10 cellular contexts compared by ENCODE assay signal in the genomic region with DNA sequence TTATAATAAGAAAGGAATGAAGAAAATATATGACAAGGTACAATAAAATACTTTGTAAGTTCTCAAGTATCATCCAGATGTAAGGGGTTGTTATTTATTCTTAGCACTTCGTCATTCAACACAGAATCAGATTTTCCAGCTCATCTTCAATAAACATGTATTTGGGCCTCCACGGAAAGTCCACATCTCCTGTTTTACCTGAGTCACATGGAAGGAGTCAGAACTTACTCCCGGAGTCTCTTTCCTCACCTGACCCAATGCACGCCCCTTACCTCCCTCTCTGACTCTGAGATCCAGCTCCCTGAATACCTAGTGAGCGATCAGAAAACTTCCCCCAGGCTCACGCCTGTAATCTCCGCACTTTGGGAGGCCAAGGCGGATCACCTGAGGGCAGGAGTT. TPM values are rescaled to one million over a fixed set of nuclear protein-coding genes. Genes with fewer than 3 reads are reported as not detected.
DNase-seq lines count a peak whose midpoint lies in the region; TF ChIP-seq lines count a peak whose summit lies in the region.
"Had no signal": no experiment of that assay in that cellular context is flagged by ENCODE, and none has a peak within 500 bp of the region (broad histone marks: within the 10 kb centered on the region; RNA-seq: fewer than 3 reads in every experiment).

No MANE protein-coding gene starts in this region.

- H3K27me3 Mint-ChIP-seq in CD14-positive monocyte (ENCODE audit: low read depth in 3 of 3) = peaks cover 0 to 2% (median 0%) of the 10 kb centered on the region in 3 donors

- H3K27me3 ChIP-seq in OCI-LY1 (ENCODE audit: insufficient read depth, low read length) = no peaks in the 10 kb centered on the region
- no peaks in the 10 kb centered on the region for H3K27me3 ChIP-seq in endocrine pancreas (ENCODE audit: control insufficient read depth, insufficient read depth, low read length)
- H3K27me3 ChIP-seq in neutrophil = no peaks in the 10 kb centered on the region

- H3K27ac Mint-ChIP-seq in CD14-positive monocyte = peak overlapping the region; percentile 99 to 100 (median 99)

- H3K27ac ChIP-seq in OCI-LY1 (ENCODE audit: low read depth, low read length, poor library complexity, severe bottlenecking) (peak overlapping the region; percentile 93), neutrophil (peak overlapping the region; percentile 99)

- peaks cover 3% of the 10 kb centered on the region in 2 donors for H3K36me3 Mint-ChIP-seq in CD14-positive monocyte

- peak overlapping the region; percentile 79 for H3K9ac ChIP-seq in OCI-LY1 (ENCODE audit: low read length)
- peak overlapping the region; percentile 58 for H3K9ac ChIP-seq in endocrine pancreas (ENCODE audit: control insufficient read depth, insufficient read depth, low read length)

- DNase-seq in CD14-positive monocyte (ENCODE audit: low spot score) (no peak), T1000 (lab: John Stamatoyannopoulos, UW) (no peak), NCI-H82 treated with DMSO at 0.1 percent for 48 hours (lab: John Stamatoyannopoulos, UW; ENCODE audit: unreplicated experiment) (no peak), NCI-H1105 treated with DMSO at 0.1 percent for 48 hours (lab: John Stamatoyannopoulos, UW) (no peak), T-helper 9 cell (no peak)
- DNase-seq: cortex of kidney, NCI-H1092 treated with DMSO at 0.1 percent for 48 hours had no signal

- H3K79me2 ChIP-seq in OCI-LY1 (ENCODE audit: insufficient read depth, low read length) = no peaks in the 10 kb centered on the region; the same call in 1 of the 2 replicates

- H3K9me3 ChIP-seq in OCI-LY1 (ENCODE audit: low read length) (no peaks in the 10 kb centered on the region), endocrine pancreas (ENCODE audit: control insufficient read depth, low read length) (no peaks in the 10 kb centered on the region), neutrophil (no peaks in the 10 kb centered on the region)

- H3K36me3 ChIP-seq in OCI-LY1 (ENCODE audit: insufficient read depth, low read length) (no peaks in the 10 kb centered on the region), endocrine pancreas (ENCODE audit: control insufficient read depth, insufficient read depth, low read length) (no peaks in the 10 kb centered on the region), neutrophil (no peaks in the 10 kb centered on the region)

- H3K4me3 ChIP-seq in OCI-LY1 (ENCODE audit: low read depth, low read length, poor library complexity, severe bottlenecking) = peak overlapping the region; percentile 72
- H3K4me3 ChIP-seq in endocrine pancreas (ENCODE audit: control insufficient read depth, insufficient read depth, low read length) = peak overlapping the region; percentile 78
- H3K4me3 ChIP-seq in neutrophil (ENCODE audit: low read depth in 1 of 2, low read length in 1 of 2) = peak overlapping the region; percentile 77 to 96

- H3K4me3 Mint-ChIP-seq in CD14-positive monocyte = peak overlapping the region; percentile 28 to 99

- TF ChIP-seq CTCF in CD14-positive monocyte (IDR thresholded peaks at IDR 0.05) (no peak), OCI-LY1 (IDR thresholded peaks at IDR 0.05; ENCODE audit: low read length) (no peak), neutrophil (IDR thresholded peaks at IDR 0.05) (no peak)

- H2AFZ ChIP-seq in OCI-LY1 (ENCODE audit: low read length) = no peak overlapping the region

- no peaks in the 10 kb centered on the region; the same call in 1 of the 2 replicates for H3F3A ChIP-seq in OCI-LY1 (ENCODE audit: insufficient read depth, low read length)

- no peaks in the 10 kb centered on the region for H4K20me1 ChIP-seq in OCI-LY1 (ENCODE audit: insufficient read depth, low read length)

- H3K4me2 ChIP-seq in OCI-LY1 (ENCODE audit: low read length) = peak overlapping the region; percentile 89

- peaks cover 65% of the 10 kb centered on the region for H3K4me1 ChIP-seq in OCI-LY1 (ENCODE audit: insufficient read depth, low read length, severe bottlenecking)
- H3K4me1 ChIP-seq in endocrine pancreas (ENCODE audit: control insufficient read depth, insufficient read depth, low read length) = peaks cover 6% of the 10 kb centered on the region
- H3K4me1 ChIP-seq in neutrophil (ENCODE audit: control insufficient read depth in 1 of 2, insufficient read depth in 1 of 2, low read depth in 1 of 2, low read length in 1 of 2) = peaks cover 27 to 28% of the 10 kb centered on the region in 2 experiments

- peaks cover 0 to 2% (median 0%) of the 10 kb centered on the region in 7 donors for H3K9me3 Mint-ChIP-seq in CD14-positive monocyte

- H3K4me1 Mint-ChIP-seq in CD14-positive monocyte = peaks cover 69% of the 10 kb centered on the region

- intact Hi-C loops in CD14-positive monocyte (cut with micrococcal nuclease) = loop anchor here in 1 of 2 donors (10.0 kb wide), 1 partner anchor 383 kb away; the partner anchor contains the start of gene UBE2Q1

- no peaks in the 10 kb centered on the region for H3K9me2 ChIP-seq in OCI-LY1 (ENCODE audit: low read depth, low read length)

RNA-seq across cellular contexts. Expression of gene PMVK, which starts 1.5 kb away (rescaled TPM):
- 10 to 100 TPM; 41.9 to 43.2 TPM for polyA plus RNA-seq in CD14-positive monocyte

RNA-seq across cellular contexts. Expression of gene PBXIP1, which starts 17.9 kb away (rescaled TPM):
- 10 to 100 TPM; 23.1 to 24.0 TPM for polyA plus RNA-seq in CD14-positive monocyte

RNA-seq across cellular contexts. Expression of gene PYGO2, which starts 23.6 kb away (rescaled TPM):
- polyA plus RNA-seq in CD14-positive monocyte = 10 to 100 TPM in 1 of 2 donors, 1 to 10 TPM in 1; 8.2 to 12.0 TPM

RNA-seq across cellular contexts. Expression of gene SHC1, which starts 32.6 kb away (rescaled TPM):
- polyA plus RNA-seq in CD14-positive monocyte = 10 to 100 TPM; 26.7 to 31.5 TPM

RNA-seq across cellular contexts. Expression of gene CKS1B, which starts 36.5 kb away (rescaled TPM):
- 10 to 100 TPM; 18.0 to 22.6 TPM for polyA plus RNA-seq in CD14-positive monocyte
